In genomic region chr9:126754436-126755324, GRCh38 we compare ENCODE assay signal across 21 cellular contexts.
"Had no signal": no experiment of that assay in that cellular context is flagged by ENCODE, and none has a peak within 500 bp of the region (broad histone marks: within the 10 kb centered on the region; RNA-seq: fewer than 3 reads in every experiment).

No MANE protein-coding gene starts in this region.

- H3K9me3 ChIP-seq: left ventricle myocardium inferior, psoas muscle, right lobe of liver, stomach, upper lobe of left lung had no signal

- H3K4me3 ChIP-seq: left ventricle myocardium inferior, psoas muscle, right lobe of liver, smooth muscle cell, stomach, upper lobe of left lung had no signal

- H3K27ac ChIP-seq: left ventricle myocardium inferior, psoas muscle, right lobe of liver, stomach, upper lobe of left lung had no signal

- H3K36me3 ChIP-seq: left ventricle myocardium inferior, right lobe of liver, stomach, upper lobe of left lung had no signal

- DNase-seq: activated CD4-positive, alpha-beta T cell treated with anti-CD3 and anti-CD28 coated beads, Interleukin-2, amount 10 ng/mL, durations not matched to agents 7 days and 5 days; activated CD8-positive, alpha-beta memory T cell treated with anti-CD3 and anti-CD28 coated beads, Interleukin-2, amount 50 U/mL, for 48 hours; activated CD8-positive, alpha-beta T cell treated with anti-CD3 and anti-CD28 coated beads, Interleukin-2, amount 10 ng/mL, durations not matched to agents 7 days and 5 days; activated effector memory CD4-positive, alpha-beta T cell treated with Interleukin-2 at 50 U/mL for 16 hours; activated naive CD4-positive, alpha-beta T cell treated with anti-CD3 and anti-CD28 coated beads, Interleukin-2, amount 10 ng/mL, durations not matched to agents 7 days and 5 days; activated naive CD8-positive, alpha-beta T cell treated with anti-CD3 and anti-CD28 coated beads, Interleukin-2, amount 50 U/mL, for 24 hours; anterior cingulate cortex; central memory CD4-positive, alpha-beta T cell; foreskin melanocyte; glutamatergic neuron; hypothalamus; left ventricle myocardium inferior; mammary epithelial cell; psoas muscle; stimulated activated CD4-positive, alpha-beta T cell treated with anti-CD3 and anti-CD28 coated beads, Interleukin-4, amount 100 ng/mL, for 1 hour; stomach; T-helper 1 cell; T-helper 9 cell had no signal

- H3K4me1 ChIP-seq: left ventricle myocardium inferior, psoas muscle, right lobe of liver, stomach, upper lobe of left lung had no signal

- H3K27me3 ChIP-seq: right lobe of liver, upper lobe of left lung had no signal

- H3K4me2 ChIP-seq: smooth muscle cell had no signal

- ATAC-seq: activated CD8-positive, alpha-beta T cell treated with anti-CD3 and anti-CD28 coated beads, Interleukin-2, amount 10 ng/mL, durations not matched to agents 7 days and 5 days; activated naive CD8-positive, alpha-beta T cell treated with anti-CD3 and anti-CD28 coated beads, Interleukin-2, amount 50 U/mL, for 24 hours; psoas muscle; right lobe of liver had no signal
